22 cellular contexts compared by ENCODE assay signal in the genomic region with DNA sequence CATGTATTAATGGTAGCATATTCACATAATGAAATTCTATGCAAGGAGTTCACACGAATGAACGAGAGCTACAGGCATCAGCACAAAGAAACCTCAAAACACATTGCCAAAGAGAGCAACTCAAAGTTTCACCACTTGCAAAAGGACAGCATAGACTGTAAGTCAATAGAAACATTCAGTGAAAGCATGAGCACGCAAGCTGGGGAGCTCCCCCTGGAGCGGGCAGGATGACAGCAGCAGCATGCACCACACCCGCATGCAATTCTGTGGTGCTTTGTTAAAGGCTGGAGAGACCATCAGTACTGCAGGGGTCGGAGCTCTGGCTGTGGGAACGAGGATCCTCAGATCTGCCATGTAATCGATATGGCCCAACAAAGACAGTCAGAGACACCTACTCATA. TPM values are rescaled to one million over a fixed set of nuclear protein-coding genes. Genes with fewer than 3 reads are reported as not detected.
DNase-seq lines count a peak whose midpoint lies in the region; ATAC-seq, FAIRE-seq and TF ChIP-seq lines count a peak whose summit lies in the region.
"Had no signal": no experiment of that assay in that cellular context is flagged by ENCODE, and none has a peak within 500 bp of the region (broad histone marks: within the 10 kb centered on the region; RNA-seq: fewer than 3 reads in every experiment).

No MANE protein-coding gene starts in this region.

- intact Hi-C loops in HepG2 (cut with micrococcal nuclease; ENCODE audit: unreplicated experiment) = no loop called here
- intact Hi-C loops in right lobe of liver (cut with DNase I) = no loop called here
- intact Hi-C loops in sigmoid colon (cut with DNase I) = no loop called here

- H3K36me3 Mint-ChIP-seq in WTC11 (no peaks in the 10 kb centered on the region), glutamatergic neuron (ENCODE audit: unreplicated experiment) (no peaks in the 10 kb centered on the region)

- H3K4me3 Mint-ChIP-seq in WTC11 (no peak overlapping the region), glutamatergic neuron (ENCODE audit: unreplicated experiment) (no peak overlapping the region)
- H3K4me3 Mint-ChIP-seq: H9, HFFc6 had no signal

- peak; percentile 9 for DNase-seq in HepG2 (ENCODE audit: low spot score)
- no peak for DNase-seq in right lobe of liver
- DNase-seq in WTC11 (ENCODE audit: low spot score) = no peak
- DNase-seq in glutamatergic neuron = peak; percentile 58
- no peak for DNase-seq in NCI-H2029 treated with DMSO at 0.1 percent for 48 hours (lab: John Stamatoyannopoulos, UW)
- no peak for DNase-seq in foreskin fibroblast
- no peak for DNase-seq in sigmoid colon
- DNase-seq: BE2C; H9; HFFc6; MG63; NCI-H1048; NCI-H1417 treated with DMSO at 0.1 percent for 48 hours; NCI-H1930; NCI-H2171 treated with DMSO at 0.1 percent for 48 hours; NCI-H524 treated with DMSO at 0.1 percent for 48 hours; NK-92 treated with Interleukin-12 subunit alpha and Interleukin-12 subunit beta, amount 100 ng/mL, for 24 hours; SHP77 treated with DMSO at 0.1 percent for 48 hours; SK-N-SH had no signal

- no peaks in the 10 kb centered on the region for H3K79me2 ChIP-seq in HepG2 (ENCODE audit: insufficient read depth, low read length)

- H3K27me3 Mint-ChIP-seq in WTC11 (ENCODE audit: low read depth) (no peaks in the 10 kb centered on the region), glutamatergic neuron (ENCODE audit: unreplicated experiment) (peaks cover 4% of the 10 kb centered on the region)

- FAIRE-seq in HepG2 (lab: Jason Lieb, UNC) = no peak
- FAIRE-seq: A549 had no signal

- in situ Hi-C loops in HepG2 (cut with HindIII; ENCODE audit: extremely low pct_ligation_motif_present, low pct_unique_long_range_greater_than_20kb) = no loop called here

- peaks cover 6% of the 10 kb centered on the region; the same call in 1 of the 2 replicates for H3K4me1 Mint-ChIP-seq in WTC11
- peaks cover 7% of the 10 kb centered on the region for H3K4me1 Mint-ChIP-seq in glutamatergic neuron (ENCODE audit: low read depth, unreplicated experiment)

- peak; percentile 68 for ATAC-seq in HepG2
- ATAC-seq in right lobe of liver = no peak
- peak; percentile 86 for ATAC-seq in WTC11
- no peak for ATAC-seq in activated CD4-positive, CD25-positive, alpha-beta regulatory T cell treated with anti-CD3 and anti-CD28 coated beads, Interleukin-2, amount 50 U/mL, for 24 hours
- ATAC-seq: A549 had no signal

- TF ChIP-seq EP300 in HepG2 (IDR thresholded peaks at IDR 0.05; ENCODE audit: low read depth in 2 of 2, low read length in 2 of 2) = no peak
- TF ChIP-seq EP300 in HepG2 (CRISPR knock-in tag; IDR thresholded peaks at IDR 0.05; ENCODE audit: borderline replicate concordance) = no peak
- TF ChIP-seq EP300 in sigmoid colon (IDR thresholded peaks at IDR 0.05) = no peak

- TF ChIP-seq POLR2A in HepG2 (IDR thresholded peaks at IDR 0.05; ENCODE audit: insufficient read depth in 1 of 2, low read depth in 2 of 2, low read length in 2 of 2) = no peak
- TF ChIP-seq POLR2A in right lobe of liver (IDR thresholded peaks at IDR 0.05) = no peak
- no peak for TF ChIP-seq POLR2A in sigmoid colon (IDR thresholded peaks at IDR 0.05)

- no peak overlapping the region for H3K27ac ChIP-seq in HepG2 (ENCODE audit: extremely low read length, insufficient read depth, low read length)
- no peak overlapping the region for H3K27ac ChIP-seq in right lobe of liver
- H3K27ac ChIP-seq in sigmoid colon = no peak overlapping the region
- H3K27ac ChIP-seq: A549, RWPE1 had no signal

- POLR2A ChIA-PET in HepG2 (lab: Yijun Ruan, JAX) = no interaction called here
- POLR2A ChIA-PET in WTC11 (lab: Charles Lee) = no interaction called here

- H4K20me1 ChIP-seq in HepG2 (ENCODE audit: insufficient read depth, low read length) = no peaks in the 10 kb centered on the region

- no peak overlapping the region for H2AFZ ChIP-seq in HepG2 (ENCODE audit: low read length)

- peaks cover 4% of the 10 kb centered on the region; the same call in 1 of the 2 replicates for H3K9me3 Mint-ChIP-seq in WTC11
- peaks cover 3% of the 10 kb centered on the region for H3K9me3 Mint-ChIP-seq in glutamatergic neuron (ENCODE audit: unreplicated experiment)
- H3K9me3 Mint-ChIP-seq: HFFc6 had no signal

- H3K9me3 ChIP-seq in HepG2 (ENCODE audit: low read length) = 0 out of 2 replicates have a peak, but pooled peaks cover 5% of the 10 kb centered on the region
- H3K9me3 ChIP-seq in right lobe of liver = no peaks in the 10 kb centered on the region
- peaks cover 0 to 4% (median 0%) of the 10 kb centered on the region in 4 donors for H3K9me3 ChIP-seq in sigmoid colon
- H3K9me3 ChIP-seq: BE2C, MG63, SK-N-SH had no signal

- no peak overlapping the region for H3K4me2 ChIP-seq in HepG2 (ENCODE audit: low read depth, low read length)
- H3K4me2 ChIP-seq: A549, SK-N-SH had no signal

- H3K4me3 ChIP-seq in HepG2 (replicated peaks in 1 of 3; ENCODE audit: insufficient read depth in 1 of 3, low read depth in 2 of 3, low read length in 3 of 3) = no peak overlapping the region
- no peak overlapping the region for H3K4me3 ChIP-seq in right lobe of liver
- no peak overlapping the region for H3K4me3 ChIP-seq in foreskin fibroblast (ENCODE audit: low read depth in 1 of 2, low read length in 2 of 2)
- H3K4me3 ChIP-seq in sigmoid colon = no peak overlapping the region
- H3K4me3 ChIP-seq: A549, MG63 had no signal

- no peaks in the 10 kb centered on the region for H3K36me3 ChIP-seq in HepG2 (replicated peaks in 1 of 2; ENCODE audit: control insufficient read depth in 1 of 2, insufficient read depth in 2 of 2, low read length in 2 of 2)
- H3K36me3 ChIP-seq in right lobe of liver = no peaks in the 10 kb centered on the region
- no peaks in the 10 kb centered on the region for H3K36me3 ChIP-seq in sigmoid colon
- H3K36me3 ChIP-seq: BE2C, MG63 had no signal

- CTCF ChIA-PET in HepG2 (lab: Yijun Ruan, JAX; ENCODE audit: low intra/inter-chr PET ratio, low total read pairs) = no interaction called here
- CTCF ChIA-PET in WTC11 (lab: Charles Lee) = interaction anchor here (1.1 to 1.3 kb wide), 3 partner anchors 46 to 721 kb away, joined by 3 to 5 read pairs (median 5); no protein-coding TSS in a partner anchor

- BruUV-seq in HepG2 (replicated peaks; lab: Mats Ljungman, UMichigan) = no TSS peak

- no peak overlapping the region; the same call in 1 of the 2 replicates for H3K27ac Mint-ChIP-seq in WTC11
- H3K27ac Mint-ChIP-seq in glutamatergic neuron (ENCODE audit: unreplicated experiment) = no peak overlapping the region
- H3K27ac Mint-ChIP-seq: H9, HFFc6 had no signal

- TF ChIP-seq RAD21 in HepG2 (CRISPR knock-in tag; IDR thresholded peaks at IDR 0.05) = no peak

- H3K9ac ChIP-seq in HepG2 (ENCODE audit: insufficient read depth, low read depth, low read length) = no peak overlapping the region
- H3K9ac ChIP-seq: SK-N-SH had no signal

- H3K4me1 ChIP-seq in HepG2 (ENCODE audit: insufficient read depth, low read length) (peaks cover 14% of the 10 kb centered on the region), right lobe of liver (no peaks in the 10 kb centered on the region), sigmoid colon (no peaks in the 10 kb centered on the region)
- H3K4me1 ChIP-seq: A549, BE2C had no signal

- TF ChIP-seq CTCF in HepG2 (CRISPR knock-in tag; IDR thresholded peaks at IDR 0.05) (no peak), right lobe of liver (IDR thresholded peaks at IDR 0.05) (no peak), WTC11 (IDR thresholded peaks at IDR 0.05) (no peak), glutamatergic neuron (IDR thresholded peaks at IDR 0.05; ENCODE audit: partially characterized antibody, unreplicated experiment) (no peak), foreskin fibroblast (IDR thresholded peaks at IDR 0.05; ENCODE audit: low read depth, low read length) (no peak), sigmoid colon (IDR thresholded peaks at IDR 0.05) (no peak)

- WGBS in HepG2 (ENCODE audit: low lambda C conversion rate) = 5% methylated on average over 5 of the region's 8 CpGs
- 68% methylated on average over 4 of the region's 8 CpGs for WGBS in right lobe of liver (ENCODE audit: insufficient coverage, low coverage, low lambda C conversion rate, missing lambda C conversion rate)
- 78 to 84% methylated on average over 8 of the region's 8 CpGs for WGBS in sigmoid colon, 2 donors

- H3K27me3 ChIP-seq in HepG2 (ENCODE audit: control insufficient read depth in 1 of 2, insufficient read depth in 2 of 2, low read length in 2 of 2) (no peaks in the 10 kb centered on the region), right lobe of liver (no peaks in the 10 kb centered on the region), sigmoid colon (peaks cover 0 to under 1% (median 0%) of the 10 kb centered on the region in 3 donors)
- H3K27me3 ChIP-seq: BE2C, MG63 had no signal

TF ChIP-seq in WTC11, 78 proteins besides CTCF, POLR2A, EP300 and RAD21 (continues in another document):
- TF ChIP-seq ELF4 (CRISPR knock-in tag; IDR thresholded peaks at IDR 0.05; ENCODE audit: low read depth) = no peak

RNA-seq across cellular contexts. Expression of a gene that starts 18.7 kb away (rescaled TPM):
- total RNA-seq in HepG2 (2016; rRNA removed; fragmentation: Illumina TruSeq; extraction: Trizol) = 0.02 TPM in 1 of 2 replicates, not detected in the other
- not detected in 2 replicates for total RNA-seq in HepG2 (2016; cell fraction: cytosol; rRNA removed; fragmentation: Illumina TruSeq; extraction: Trizol; ENCODE audit: low read depth)
- 0.06 TPM in 1 of 2 replicates, not detected in the other for total RNA-seq in HepG2 (2016; cell fraction: insoluble cytoplasmic fraction; rRNA removed; fragmentation: Illumina TruSeq; extraction: Trizol)
- total RNA-seq in HepG2 (2016; cell fraction: membrane; rRNA removed; fragmentation: Illumina TruSeq; extraction: Trizol) = 0.06 TPM in 1 of 2 replicates, not detected in the other
- total RNA-seq in HepG2 (2016; cell fraction: nucleus; rRNA removed; fragmentation: Illumina TruSeq; extraction: Trizol) = 0.56 TPM in 1 of 2 replicates, not detected in the other
- polyA plus RNA-seq in HepG2 (2011; rRNA removed) = 0.05 and 0.13 TPM in 2 replicates
- polyA plus RNA-seq in HepG2 (2011; cell fraction: cytosol; rRNA removed) = 0.05 TPM in 1 of 2 replicates, not detected in the other
- 0.05 and 0.19 TPM in 2 replicates for polyA plus RNA-seq in HepG2 (2011; cell fraction: nucleus; rRNA removed)
- 0.07 TPM in 2 replicates for polyA plus RNA-seq in HepG2 (2012)
- not detected in 2 replicates for polyA plus RNA-seq in HepG2 (2016; cell fraction: cytosol; fragmentation: Illumina TruSeq; extraction: Trizol; ENCODE audit: low read depth)
- polyA plus RNA-seq in HepG2 (2016; cell fraction: insoluble cytoplasmic fraction; fragmentation: Illumina TruSeq; extraction: Trizol; ENCODE audit: low read depth) = not detected in 2 replicates
- not detected in 2 replicates for polyA plus RNA-seq in HepG2 (2016; cell fraction: membrane; fragmentation: Illumina TruSeq; extraction: Trizol; ENCODE audit: low read depth)
- 0.31 TPM in 1 of 2 replicates, not detected in the other for polyA plus RNA-seq in HepG2 (2016; cell fraction: nucleus; fragmentation: Illumina TruSeq; extraction: Trizol; ENCODE audit: insufficient read depth, low read depth)
- polyA minus RNA-seq in HepG2 (2011; rRNA and poly(A)+ RNA removed; ENCODE audit: low replicate concordance) = not detected in 2 replicates
- polyA minus RNA-seq in HepG2 (2011; cell fraction: cytosol; rRNA and poly(A)+ RNA removed) = not detected in 2 replicates
- 0.13 TPM in 1 of 2 replicates, not detected in the other for polyA minus RNA-seq in HepG2 (2011; cell fraction: nucleus; rRNA and poly(A)+ RNA removed)
- under 1 TPM in 3 of 6 experiments, not detected in 3; 0.07 to 0.13 (median 0.12) TPM for total RNA-seq in right lobe of liver
- 0.27 to 0.39 TPM (median 0.27 TPM) in 3 replicates for total RNA-seq in WTC11 (2021)
- 1.7 TPM for total RNA-seq in glutamatergic neuron (ENCODE audit: unreplicated experiment)
- total RNA-seq in sigmoid colon = under 1 TPM in 1 of 4 donors, not detected in 3; 0.36 TPM
- polyA plus RNA-seq in sigmoid colon = under 1 TPM in 1 of 3 donors, not detected in 2; 0.41 TPM
- total RNA-seq: HFFc6 had no signal

Comparison
In these comparisons a context has a peak if more than half of its experiments do, and no peak if none do; other contexts are left out.
1. ATAC-seq: peak in HepG2 (single experiment) and WTC11 (single experiment); none in right lobe of liver (0 of 4) and activated CD4-positive, CD25-positive, alpha-beta regulatory T cell treated with anti-CD3 and anti-CD28 coated beads, Interleukin-2, amount 50 U/mL, for 24 hours (0 of 2).
2. DNase-seq: peak in HepG2 (single experiment) and glutamatergic neuron (single experiment); none in right lobe of liver (0 of 3), WTC11 (single experiment), NCI-H2029 treated with DMSO at 0.1 percent for 48 hours (single experiment), foreskin fibroblast (0 of 2) and sigmoid colon (single experiment).